Comparison of ENCODE assay signal across 1 cellular context in genomic region chr20:50533061-50533460, GRCh38.
TF ChIP-seq lines count a peak whose summit lies in the region.

No MANE protein-coding gene starts in this region.

TF ChIP-seq in HCT116, 20 proteins besides CTCF, POLR2A, EP300 and RAD21 (continued from another document):
- no peak for TF ChIP-seq ZNF274 (IDR thresholded peaks at IDR 0.05; ENCODE audit: low read depth, low read length)
